38 cellular contexts compared by ENCODE assay signal in the genomic region with DNA sequence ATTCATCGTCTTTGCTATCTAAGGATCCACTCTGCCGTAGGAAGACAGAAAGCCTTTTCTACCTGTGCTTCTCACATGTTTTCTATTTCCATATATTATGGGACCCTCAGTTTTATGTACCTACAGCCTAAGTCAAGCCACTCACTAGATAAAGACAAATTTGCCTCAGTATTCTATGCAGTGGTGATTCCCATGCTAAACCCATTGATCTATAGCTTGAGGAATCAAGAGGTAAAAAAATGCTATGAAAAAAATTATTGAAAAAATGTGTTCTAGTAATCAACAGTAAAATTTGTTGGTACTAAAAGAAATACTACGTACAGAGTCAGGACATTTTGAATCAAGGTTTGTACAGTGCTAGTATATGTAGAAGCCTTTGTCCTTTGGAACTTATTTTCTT. TPM values are rescaled to one million over a fixed set of nuclear protein-coding genes. Genes with fewer than 3 reads are reported as not detected.
"Had no signal": no experiment of that assay in that cellular context is flagged by ENCODE, and none has a peak within 500 bp of the region (broad histone marks: within the 10 kb centered on the region; RNA-seq: fewer than 3 reads in every experiment).

No MANE protein-coding gene starts in this region.

- H3K36me3 ChIP-seq: MG63 had no signal

- H3K27me3 ChIP-seq: MG63 had no signal

- H3K4me2 ChIP-seq: KMS-11 had no signal

- H3K4me3 ChIP-seq: MG63 had no signal

- DNase-seq: Karpas-422, Kasumi-1, MG63, MM.1S, MV-4-11, NCI-H1048, NCI-H1092, NCI-H1092 treated with DMSO at 0.1 percent for 48 hours, NCI-H1105, NCI-H1105 treated with DMSO at 0.1 percent for 48 hours, NCI-H1417, NCI-H1417 treated with DMSO at 0.1 percent for 48 hours, NCI-H1436, NCI-H1436 treated with DMSO at 0.1 percent for 48 hours, NCI-H146, NCI-H1694, NCI-H1694 treated with DMSO at 0.1 percent for 48 hours, NCI-H187, NCI-H187 treated with DMSO at 0.1 percent for 48 hours, NCI-H1930, NCI-H2029, NCI-H2029 treated with DMSO at 0.1 percent for 48 hours, NCI-H2081, NCI-H2081 treated with DMSO at 0.1 percent for 48 hours, NCI-H2107, NCI-H2171, NCI-H2171 treated with DMSO at 0.1 percent for 48 hours, NCI-H2227 treated with DMSO at 0.1 percent for 48 hours, NCI-H226, NCI-H345, NCI-H446, NCI-H446 treated with DMSO at 0.1 percent for 48 hours, NCI-H510A had no signal

- H3K9me3 ChIP-seq: MG63 had no signal

- H3K27ac ChIP-seq: KMS-11 had no signal

RNA-seq across cellular contexts. Expression of a gene that starts 18.1 kb away (rescaled TPM):
- total RNA-seq: LHCN-M2, M059J, MCF 10A, NCI-H460 had no signal

RNA-seq across cellular contexts. Expression of a gene that starts 19.0 kb away (rescaled TPM):
- total RNA-seq: LHCN-M2, M059J, MCF 10A, NCI-H460 had no signal

RNA-seq across cellular contexts. Expression of a gene that starts 40.3 kb away (rescaled TPM):
- total RNA-seq: LHCN-M2, M059J, MCF 10A, NCI-H460 had no signal

RNA-seq across cellular contexts. Expression of a gene that starts 48.5 kb away (rescaled TPM):
- total RNA-seq: LHCN-M2, M059J, MCF 10A, NCI-H460 had no signal
